ENCODE assay signal across 22 cellular contexts in genomic region chr4:19193274-19193962, GRCh38.
DNase-seq lines count a peak whose midpoint lies in the region; ATAC-seq and TF ChIP-seq lines count a peak whose summit lies in the region.
"Had no signal": no experiment of that assay in that cellular context is flagged by ENCODE, and none has a peak within 500 bp of the region (broad histone marks: within the 10 kb centered on the region; RNA-seq: fewer than 3 reads in every experiment).

No MANE protein-coding gene starts in this region.

- no peak overlapping the region for H2BK20ac ChIP-seq in H9 (ENCODE audit: low read depth, low read length, poor library complexity, severe bottlenecking)

- H3K36me3 ChIP-seq in mucosa of rectum (ENCODE audit: control insufficient read depth in 2 of 2, insufficient read depth in 2 of 2, low read length in 2 of 2): no peaks in the 10 kb centered on the region
- H3K36me3 ChIP-seq: BLaER1, MG63 had no signal

- no peak overlapping the region for H3K4ac ChIP-seq in H9 (ENCODE audit: low read depth, low read length)

- H3K4me2 ChIP-seq in H9 (ENCODE audit: insufficient read depth, insufficient read length, low read length): no peak overlapping the region
- H3K4me2 ChIP-seq: BLaER1 had no signal

- H3K4me1 ChIP-seq in H9 (ENCODE audit: insufficient read depth, low read length) (peaks cover 10% of the 10 kb centered on the region; the same call in 1 of the 2 replicates), mucosa of rectum (ENCODE audit: control insufficient read depth in 2 of 2, insufficient read depth in 2 of 2, low read length in 2 of 2) (peaks cover 6 to 11% of the 10 kb centered on the region in 2 donors)

- no peak overlapping the region for H4K5ac ChIP-seq in H9 (ENCODE audit: insufficient read length, low read depth, low read length)

- H2BK5ac ChIP-seq in H9 (ENCODE audit: insufficient read length, low read length): no peak overlapping the region

- H3K36me3 Mint-ChIP-seq in H9 (ENCODE audit: insufficient read depth in 1 of 3, low read depth in 3 of 3): peaks cover 4 to 16% (median 6%) of the 10 kb centered on the region in 3 experiments; a peak in 5 of 7 replicates
- no peaks in the 10 kb centered on the region for H3K36me3 Mint-ChIP-seq in endothelial cell (ENCODE audit: low read depth, unreplicated experiment)
- H3K36me3 Mint-ChIP-seq: CD4-positive, CD25-positive, alpha-beta regulatory T cell had no signal

- H3K9me3 ChIP-seq in H9 (ENCODE audit: control insufficient read depth, low read depth, low read length) (no peaks in the 10 kb centered on the region), mucosa of rectum (ENCODE audit: control insufficient read depth in 2 of 2, low read length in 2 of 2) (no peaks in the 10 kb centered on the region)
- H3K9me3 ChIP-seq: BLaER1, MG63 had no signal

- no peak overlapping the region for H3K9ac ChIP-seq in H9 (ENCODE audit: extremely low read depth, insufficient read length, low read length)
- H3K9ac ChIP-seq in mucosa of rectum (ENCODE audit: low read depth in 1 of 2, low read length in 2 of 2): no peak overlapping the region
- H3K9ac ChIP-seq: BLaER1 had no signal

- H3T11ph ChIP-seq in H9 (ENCODE audit: low read length): no peak overlapping the region

- H2AK5ac ChIP-seq in H9 (ENCODE audit: insufficient read length, low read length): no peak overlapping the region

- H3K79me1 ChIP-seq in H9 (ENCODE audit: insufficient read depth, low read depth, low read length, poor library complexity, severe bottlenecking): no peaks in the 10 kb centered on the region

- H3K27me3 Mint-ChIP-seq in H9 (ENCODE audit: low read depth): no peaks in the 10 kb centered on the region
- peaks cover 3% of the 10 kb centered on the region for H3K27me3 Mint-ChIP-seq in endothelial cell (ENCODE audit: unreplicated experiment)
- H3K27me3 Mint-ChIP-seq: CD4-positive, CD25-positive, alpha-beta regulatory T cell had no signal

- H3K79me2 ChIP-seq in H9 (ENCODE audit: insufficient read depth, low read length): no peaks in the 10 kb centered on the region

- no peak overlapping the region for H4K8ac ChIP-seq in H9 (replicated peaks; ENCODE audit: insufficient read length, low read depth, low read length)

- H3K4me1 Mint-ChIP-seq in H9: peaks cover 33 to 38% of the 10 kb centered on the region in 2 experiments
- H3K4me1 Mint-ChIP-seq in endothelial cell (ENCODE audit: unreplicated experiment): peaks cover 19% of the 10 kb centered on the region
- H3K4me1 Mint-ChIP-seq: CD4-positive, CD25-positive, alpha-beta regulatory T cell had no signal

- DNase-seq in H9 (no peak), endothelial cell (ENCODE audit: low spot score) (no peak), HCEC 1CT (no peak)
- DNase-seq: CD4-positive, CD25-positive, alpha-beta regulatory T cell; GOT3; IMR-90; KG1; MG63; NCI-H1417; NCI-H1694; NCI-H2029 treated with DMSO at 0.1 percent for 48 hours; NCI-H446 treated with DMSO at 0.1 percent for 48 hours; NCI-H526; NCI-H82; NK-92 treated with Interleukin-12 subunit alpha and Interleukin-12 subunit beta, amount 100 ng/mL, for 24 hours; RPMI8226; SHP77 had no signal

- H3K9me3 Mint-ChIP-seq in H9 (peaks cover 0 to 18% of the 10 kb centered on the region in 2 experiments; a peak in 3 of 5 replicates), endothelial cell (ENCODE audit: unreplicated experiment) (no peaks in the 10 kb centered on the region)

- ATAC-seq in GM18907 (IDR thresholded peaks at IDR 0.05; ENCODE audit: unreplicated experiment) (no peak), HG03469 (IDR thresholded peaks at IDR 0.05; ENCODE audit: unreplicated experiment) (no peak), HG02981 (IDR thresholded peaks at IDR 0.05; ENCODE audit: unreplicated experiment) (no peak)

- H4K20me1 ChIP-seq in H9 (ENCODE audit: control insufficient read depth, insufficient read depth, insufficient read length): no peaks in the 10 kb centered on the region
- H4K20me1 ChIP-seq: BLaER1 had no signal

- no CpG with 5 or more reads among the region's 9 CpGs for WGBS in H9 (ENCODE audit: extremely low coverage, insufficient read length, low lambda C conversion rate)

- H2AFZ ChIP-seq in H9 (ENCODE audit: low read length): no peak overlapping the region

- no peaks in the 10 kb centered on the region for H3K27me3 ChIP-seq in H9 (ENCODE audit: insufficient read depth, low read length)
- H3K27me3 ChIP-seq in mucosa of rectum (ENCODE audit: control insufficient read depth in 2 of 2, insufficient read depth in 2 of 2, low read length in 2 of 2): no peaks in the 10 kb centered on the region
- H3K27me3 ChIP-seq: BLaER1, MG63 had no signal

- peak overlapping the region; percentile 38 for H3K18ac ChIP-seq in H9 (ENCODE audit: insufficient read length, low read depth, low read length)

- H2BK15ac ChIP-seq in H9 (ENCODE audit: low read depth, low read length): no peak overlapping the region

- no peak for TF ChIP-seq CTCF in H9 (conservative IDR thresholded peaks at IDR 0.05)
- TF ChIP-seq CTCF in endothelial cell (IDR thresholded peaks at IDR 0.05; ENCODE audit: unreplicated experiment): no peak

- peak overlapping the region in 1 of 3 experiments; percentile 99; a peak in 3 of 7 replicates for H3K27ac Mint-ChIP-seq in H9
- H3K27ac Mint-ChIP-seq in endothelial cell (ENCODE audit: unreplicated experiment): peak overlapping the region; percentile 16
- H3K27ac Mint-ChIP-seq: CD4-positive, CD25-positive, alpha-beta regulatory T cell had no signal

- H3K14ac ChIP-seq in H9 (ENCODE audit: insufficient read depth, low read length): no peak overlapping the region

- H3K23me2 ChIP-seq in H9 (ENCODE audit: insufficient read length, low read depth, low read length, poor library complexity, severe bottlenecking): no peaks in the 10 kb centered on the region

- H2BK12ac ChIP-seq in H9 (ENCODE audit: insufficient read length, low read depth, low read length): no peak overlapping the region

- peak overlapping the region in 1 of 2 donors; percentile 14 for H3K4me3 ChIP-seq in mucosa of rectum (ENCODE audit: low read length in 2 of 2)
- H3K4me3 ChIP-seq: BLaER1, MG63 had no signal

- H3K56ac ChIP-seq in H9 (ENCODE audit: insufficient read length, low read depth, low read length): no peak overlapping the region

- H4K91ac ChIP-seq in H9 (ENCODE audit: insufficient read length, low read depth, low read length): no peak overlapping the region

- H3K27ac ChIP-seq in H9 (ENCODE audit: insufficient read length, low read depth, low read length) (no peak overlapping the region), mucosa of rectum (ENCODE audit: low read depth in 2 of 2, low read length in 2 of 2) (peak overlapping the region; percentile 19 to 54)
- H3K27ac ChIP-seq: BLaER1 had no signal

- H3K4me3 Mint-ChIP-seq in H9 (no peak overlapping the region), endothelial cell (ENCODE audit: unreplicated experiment) (no peak overlapping the region)
- H3K4me3 Mint-ChIP-seq: CD4-positive, CD25-positive, alpha-beta regulatory T cell had no signal

- no peak overlapping the region for H3K23ac ChIP-seq in H9 (ENCODE audit: insufficient read length, low read depth, low read length)

- H2BK120ac ChIP-seq in H9 (ENCODE audit: low read depth, low read length, poor library complexity, severe bottlenecking): no peak overlapping the region
